In genomic region chr2:8569332-8569930, GRCh38 we compare ENCODE assay signal across 2 cellular contexts.
A peak's percentile ranks its signal among the peaks of the same experiment; 100 is the strongest.
TF ChIP-seq lines count a peak whose summit lies in the region.

No MANE protein-coding gene starts in this region.

TF ChIP-seq in K562, 482 proteins besides CTCF, POLR2A, EP300 and RAD21:
- TF ChIP-seq ZNF263 (CRISPR knock-in tag; IDR thresholded peaks at IDR 0.05; ENCODE audit: borderline replicate concordance) (peak; percentile 33; the same call in 1 of the 2 replicates), BCOR (IDR thresholded peaks at IDR 0.05) (no peak), NFIX (CRISPR knock-in tag; IDR thresholded peaks at IDR 0.05; ENCODE audit: low read depth) (no peak), ZNF449 (CRISPR knock-in tag; IDR thresholded peaks at IDR 0.05) (no peak), PRDM10 (IDR thresholded peaks at IDR 0.05; ENCODE audit: partially characterized antibody) (no peak)

TF ChIP-seq in HepG2, 621 proteins besides CTCF, POLR2A, EP300 and RAD21:
- TF ChIP-seq PCBP1 (IDR thresholded peaks at IDR 0.05; ENCODE audit: borderline replicate concordance, low read depth, low read length): 0 out of 2 replicates have a peak, but pooled peaks have one; percentile 56
- TF ChIP-seq ZFP62 (CRISPR knock-in tag; IDR thresholded peaks at IDR 0.05): no peak
- no peak for TF ChIP-seq NBN (conservative IDR thresholded peaks at IDR 0.05)
- TF ChIP-seq ARNTL (CRISPR knock-in tag; IDR thresholded peaks at IDR 0.05): no peak
- 0 out of 2 replicates have a peak, but pooled peaks have one; percentile 12 for TF ChIP-seq ZNF687 (CRISPR knock-in tag; IDR thresholded peaks at IDR 0.05)
- TF ChIP-seq ZNF263 (CRISPR knock-in tag; IDR thresholded peaks at IDR 0.05): peak; percentile 53; the same call in 1 of the 2 replicates
